Comparison of ENCODE assay signal across 8 cellular contexts in genomic region chr6:32940656-32941411, GRCh38. TPM values are rescaled to one million over a fixed set of nuclear protein-coding genes. Genes with fewer than 3 reads are reported as not detected.
DNase-seq lines count a peak whose midpoint lies in the region; ATAC-seq and TF ChIP-seq lines count a peak whose summit lies in the region.

Gene HLA-DMB, minus strand, starts transcription at chr6:32941028. Its CDS starts 221 bp downstream, at chr6:32940807.

- H3K9me2 ChIP-seq in PC-3 (replicated peaks; ENCODE audit: low read length) = no peaks in the 10 kb centered on the region

- H3K27me3 ChIP-seq in PC-3 (ENCODE audit: low read length) (peaks cover 29% of the 10 kb centered on the region), neuron (ENCODE audit: insufficient read depth, low read length) (peaks cover 24% of the 10 kb centered on the region)

- H3K9me3 ChIP-seq in PC-3 (ENCODE audit: low read length) (0 out of 2 replicates have a peak, but pooled peaks cover 4% of the 10 kb centered on the region), neuron (ENCODE audit: low read length) (no peaks in the 10 kb centered on the region)

- BruUV-seq in PC-3 (replicated peaks; lab: Mats Ljungman, UMichigan) = no TSS peak

- intact Hi-C loops in PC-3 (cut with micrococcal nuclease) = no loop called here

- H3K4me2 ChIP-seq in PC-3 (ENCODE audit: low read length) = peak within 1 kb of the TSS; percentile 81

- ATAC-seq in GM19328 (IDR thresholded peaks at IDR 0.05; ENCODE audit: unreplicated experiment) (peak; percentile 63), HG03432 (IDR thresholded peaks at IDR 0.05; ENCODE audit: unreplicated experiment) (peak; percentile 54), PC-3 (peak; percentile 100)
- peak; percentile 88 to 93 for ATAC-seq in activated naive CD4-positive, alpha-beta T cell treated with anti-CD3 and anti-CD28 coated beads, Interleukin-2, amount 50 U/mL, for 72 hours

- H3K79me2 ChIP-seq in PC-3 (ENCODE audit: low read length) = no peaks in the 10 kb centered on the region

- H3K9me3 Mint-ChIP-seq in activated naive CD4-positive, alpha-beta T cell treated with anti-CD3 and anti-CD28 coated beads, Interleukin-2, amount 50 U/mL, for 72 hours = peaks cover 0 to 8% of the 10 kb centered on the region in 2 donors

- H3K4me3 ChIP-seq in PC-3 (ENCODE audit: low read length) (peak within 1 kb of the TSS; percentile 57; the same call in 1 of the 2 replicates), neuron (ENCODE audit: low read length) (no peak within 1 kb of the TSS)

- H3K4me1 ChIP-seq in PC-3 (ENCODE audit: insufficient read depth, low read length) = peaks cover 3% of the 10 kb centered on the region; the same call in 1 of the 2 replicates
- H3K4me1 ChIP-seq in neuron (ENCODE audit: insufficient read depth, low read length) = no peaks in the 10 kb centered on the region

- no peaks in the 10 kb centered on the region for H4K20me1 ChIP-seq in PC-3 (ENCODE audit: low read length)

- peak within 1 kb of the TSS; percentile 83 for H2AFZ ChIP-seq in PC-3 (ENCODE audit: low read length)
- H2AFZ ChIP-seq in neuron (ENCODE audit: low read depth, low read length) = peak within 1 kb of the TSS; percentile 19

- H3K27ac ChIP-seq in PC-3 (ENCODE audit: low read length) = no peak within 1 kb of the TSS

- no peaks in the 10 kb centered on the region for H3K36me3 ChIP-seq in PC-3 (ENCODE audit: low read depth, low read length)
- no peaks in the 10 kb centered on the region for H3K36me3 ChIP-seq in neuron (ENCODE audit: insufficient read depth, low read length)

- H3F3A ChIP-seq in PC-3 (ENCODE audit: low read length, unreplicated experiment) = no peaks in the 10 kb centered on the region

- CTCF ChIA-PET in PC-3 (lab: Charles Lee) = interaction anchor here (1.2 kb wide), 1 partner anchor 44 kb away, joined by 6 read pairs; no protein-coding TSS in a partner anchor

- no peak within 1 kb of the TSS for H3K9ac ChIP-seq in PC-3 (ENCODE audit: low read length)

- DNase-seq in DMS53 (lab: John Stamatoyannopoulos, UW) (peak; percentile 90), PC-3 (peak; percentile 82), globus pallidus (ENCODE audit: low spot score) (peak; percentile 78), COR-L47 (lab: John Stamatoyannopoulos, UW) (no peak)
- peak in 1 of 2 donors; percentile 42 for DNase-seq in activated naive CD4-positive, alpha-beta T cell treated with anti-CD3 and anti-CD28 coated beads, Interleukin-2, amount 50 U/mL, for 72 hours (ENCODE audit: low spot score in 2 of 2)

- H3K27ac Mint-ChIP-seq in activated naive CD4-positive, alpha-beta T cell treated with anti-CD3 and anti-CD28 coated beads, Interleukin-2, amount 50 U/mL, for 72 hours = peak within 1 kb of the TSS; percentile 85 to 86

- TF ChIP-seq CTCF in PC-3 (conservative IDR thresholded peaks at IDR 0.05; ENCODE audit: low read depth, low read length) = no peak

- POLR2A ChIA-PET in PC-3 (lab: Charles Lee; ENCODE audit: unreplicated experiment) = no interaction called here

- H3K36me3 Mint-ChIP-seq in activated naive CD4-positive, alpha-beta T cell treated with anti-CD3 and anti-CD28 coated beads, Interleukin-2, amount 50 U/mL, for 72 hours = no peaks in the 10 kb centered on the region

RNA-seq across cellular contexts. Expression of gene HLA-DMB, which starts in this region (rescaled TPM):
- total RNA-seq in PC-3 (2014; rRNA removed) = not detected in 2 replicates
- 1 to 10 TPM; 2.8 to 4.5 TPM for total RNA-seq in activated naive CD4-positive, alpha-beta T cell treated with anti-CD3 and anti-CD28 coated beads, Interleukin-2, amount 50 U/mL, for 72 hours

Comparison
In these comparisons a context has a peak if more than half of its experiments do, and no peak if none do; other contexts are left out.
1. Peak in DNase-seq, ATAC-seq, H3K4me3 ChIP-seq and H3K4me2 ChIP-seq in PC-3; RNA of the gene not detected or under 1 TPM.